Comparison of ENCODE assay signal across 1 cellular context in genomic region chr6:167845856-167846255, GRCh38.
TF ChIP-seq lines count a peak whose summit lies in the region.

No MANE protein-coding gene starts in this region.

TF ChIP-seq in HepG2, 621 proteins besides CTCF, POLR2A, EP300 and RAD21 (continued from another document):
- TF ChIP-seq, protein P1, sequence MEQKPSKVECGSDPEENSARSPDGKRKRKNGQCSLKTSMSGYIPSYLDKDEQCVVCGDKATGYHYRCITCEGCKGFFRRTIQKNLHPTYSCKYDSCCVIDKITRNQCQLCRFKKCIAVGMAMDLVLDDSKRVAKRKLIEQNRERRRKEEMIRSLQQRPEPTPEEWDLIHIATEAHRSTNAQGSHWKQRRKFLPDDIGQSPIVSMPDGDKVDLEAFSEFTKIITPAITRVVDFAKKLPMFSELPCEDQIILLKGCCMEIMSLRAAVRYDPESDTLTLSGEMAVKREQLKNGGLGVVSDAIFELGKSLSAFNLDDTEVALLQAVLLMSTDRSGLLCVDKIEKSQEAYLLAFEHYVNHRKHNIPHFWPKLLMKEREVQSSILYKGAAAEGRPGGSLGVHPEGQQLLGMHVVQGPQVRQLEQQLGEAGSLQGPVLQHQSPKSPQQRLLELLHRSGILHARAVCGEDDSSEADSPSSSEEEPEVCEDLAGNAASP (CRISPR knock-in tag; IDR thresholded peaks at IDR 0.05; ENCODE audit: borderline replicate concordance) = no peak
TF ChIP-seq in HepG2: peak in this region for 1.
